In the genomic region with DNA sequence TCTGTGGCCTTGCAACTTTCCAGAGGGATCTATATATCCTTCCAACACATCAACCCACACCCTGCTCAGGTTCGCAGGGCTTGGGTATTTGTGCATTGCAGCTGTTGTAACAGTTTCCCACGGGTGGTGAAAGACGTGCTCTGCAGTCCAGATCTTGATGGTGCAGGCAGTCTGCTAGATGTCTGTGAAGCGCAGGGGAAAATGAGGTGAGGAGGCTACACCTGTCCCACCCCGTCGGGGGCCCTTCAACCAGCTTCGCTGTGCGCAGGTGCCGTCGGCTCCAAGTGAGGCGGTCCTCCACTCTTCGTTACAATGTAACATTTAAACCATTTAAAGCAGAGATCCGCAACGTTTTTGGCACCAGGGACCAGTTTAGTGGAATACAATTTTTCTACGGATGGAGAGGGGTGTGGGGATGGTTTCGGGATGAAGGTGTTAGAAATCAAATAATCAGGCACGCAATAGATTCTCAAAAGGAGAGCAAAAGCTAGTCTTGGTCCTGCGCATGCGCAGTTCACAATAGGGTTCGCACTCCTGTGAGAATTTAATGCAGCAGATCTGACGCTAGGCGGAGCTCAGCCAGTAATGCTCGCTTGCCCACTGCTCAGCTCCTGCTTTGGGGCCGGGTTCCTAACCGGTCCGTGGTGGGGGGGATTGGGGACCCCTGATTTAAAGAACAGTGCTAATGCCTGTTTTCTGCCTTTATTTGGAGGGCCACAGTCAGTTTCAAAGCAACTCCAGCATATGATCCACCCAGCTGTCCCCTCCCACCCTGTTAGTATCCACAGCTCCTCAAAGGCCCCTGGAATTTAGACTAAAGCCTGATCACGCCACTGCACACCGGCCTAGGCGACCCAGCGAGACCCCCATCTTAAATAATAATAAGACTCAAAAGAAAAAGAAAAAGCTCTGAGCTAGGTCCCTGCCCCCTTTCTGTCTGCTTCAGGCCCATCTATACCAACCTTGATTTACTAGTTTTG, we compare ENCODE assay signal across 1 cellular context.
TF ChIP-seq lines count a peak whose summit lies in the region.

No MANE protein-coding gene starts in this region.

TF ChIP-seq in HepG2, 621 proteins besides CTCF, POLR2A, EP300 and RAD21 (continued from another document and continues in another):
- TF ChIP-seq, protein P1, sequence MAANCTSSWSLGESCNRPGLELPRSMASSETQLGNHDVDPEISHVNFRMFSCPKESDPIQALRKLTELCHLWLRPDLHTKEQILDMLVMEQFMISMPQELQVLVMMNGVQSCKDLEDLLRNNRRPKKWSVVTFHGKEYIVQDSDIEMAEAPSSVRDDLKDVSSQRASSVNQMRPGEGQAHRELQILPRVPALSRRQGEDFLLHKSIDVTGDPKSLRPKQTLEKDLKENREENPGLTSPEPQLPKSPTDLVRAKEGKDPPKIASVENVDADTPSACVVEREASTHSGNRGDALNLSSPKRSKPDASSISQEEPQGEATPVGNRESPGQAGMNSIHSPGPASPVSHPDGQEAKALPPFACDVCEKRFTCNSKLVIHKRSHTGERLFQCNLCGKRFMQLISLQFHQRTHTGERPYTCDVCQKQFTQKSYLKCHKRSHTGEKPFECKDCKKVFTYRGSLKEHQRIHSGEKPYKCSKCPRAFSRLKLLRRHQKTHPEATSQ (CRISPR knock-in tag; IDR thresholded peaks at IDR 0.05; ENCODE audit: borderline replicate concordance) = 0 out of 2 replicates have a peak, but pooled peaks have one; percentile 33
- peak; percentile 62; the same call in 1 of the 2 replicates for TF ChIP-seq NFATC3 (CRISPR knock-in tag; IDR thresholded peaks at IDR 0.05)
- TF ChIP-seq, protein P2, sequence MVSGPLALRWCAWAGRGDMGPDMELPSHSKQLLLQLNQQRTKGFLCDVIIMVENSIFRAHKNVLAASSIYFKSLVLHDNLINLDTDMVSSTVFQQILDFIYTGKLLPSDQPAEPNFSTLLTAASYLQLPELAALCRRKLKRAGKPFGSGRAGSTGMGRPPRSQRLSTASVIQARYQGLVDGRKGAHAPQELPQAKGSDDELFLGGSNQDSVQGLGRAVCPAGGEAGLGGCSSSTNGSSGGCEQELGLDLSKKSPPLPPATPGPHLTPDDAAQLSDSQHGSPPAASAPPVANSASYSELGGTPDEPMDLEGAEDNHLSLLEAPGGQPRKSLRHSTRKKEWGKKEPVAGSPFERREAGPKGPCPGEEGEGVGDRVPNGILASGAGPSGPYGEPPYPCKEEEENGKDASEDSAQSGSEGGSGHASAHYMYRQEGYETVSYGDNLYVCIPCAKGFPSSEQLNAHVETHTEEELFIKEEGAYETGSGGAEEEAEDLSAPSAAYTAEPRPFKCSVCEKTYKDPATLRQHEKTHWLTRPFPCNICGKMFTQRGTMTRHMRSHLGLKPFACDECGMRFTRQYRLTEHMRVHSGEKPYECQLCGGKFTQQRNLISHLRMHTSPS (CRISPR knock-in tag; IDR thresholded peaks at IDR 0.05; ENCODE audit: low read depth) = no peak
- TF ChIP-seq SMAD1 (CRISPR knock-in tag; IDR thresholded peaks at IDR 0.05; ENCODE audit: borderline replicate concordance, low read depth) = peak; percentile 72; the same call in 1 of the 2 replicates
- TF ChIP-seq ZNF205 (CRISPR knock-in tag; IDR thresholded peaks at IDR 0.05) = peak; percentile 46; the same call in 1 of the 2 replicates
- TF ChIP-seq POLR2G (IDR thresholded peaks at IDR 0.05; ENCODE audit: low read depth, low read length) = peak; percentile 54; the same call in 1 of the 2 replicates
- TF ChIP-seq, protein P3, sequence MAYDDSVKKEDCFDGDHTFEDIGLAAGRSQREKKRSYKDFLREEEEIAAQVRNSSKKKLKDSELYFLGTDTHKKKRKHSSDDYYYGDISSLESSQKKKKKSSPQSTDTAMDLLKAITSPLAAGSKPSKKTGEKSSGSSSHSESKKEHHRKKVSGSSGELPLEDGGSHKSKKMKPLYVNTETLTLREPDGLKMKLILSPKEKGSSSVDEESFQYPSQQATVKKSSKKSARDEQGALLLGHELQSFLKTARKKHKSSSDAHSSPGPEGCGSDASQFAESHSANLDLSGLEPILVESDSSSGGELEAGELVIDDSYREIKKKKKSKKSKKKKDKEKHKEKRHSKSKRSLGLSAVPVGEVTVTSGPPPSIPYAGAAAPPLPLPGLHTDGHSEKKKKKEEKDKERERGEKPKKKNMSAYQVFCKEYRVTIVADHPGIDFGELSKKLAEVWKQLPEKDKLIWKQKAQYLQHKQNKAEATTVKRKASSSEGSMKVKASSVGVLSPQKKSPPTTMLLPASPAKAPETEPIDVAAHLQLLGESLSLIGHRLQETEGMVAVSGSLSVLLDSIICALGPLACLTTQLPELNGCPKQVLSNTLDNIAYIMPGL (CRISPR knock-in tag; IDR thresholded peaks at IDR 0.05; ENCODE audit: borderline replicate concordance in 1 of 2, low read depth in 1 of 2) = peak; percentile 27 to 44; a peak in 1 of 4 replicates
- TF ChIP-seq ZNF891 (CRISPR knock-in tag; IDR thresholded peaks at IDR 0.05) = 0 out of 2 replicates have a peak, but pooled peaks have one; percentile 31
- TF ChIP-seq PITX1 (CRISPR knock-in tag; IDR thresholded peaks at IDR 0.05) = 0 out of 2 replicates have a peak, but pooled peaks have one; percentile 34
- TF ChIP-seq, protein P4, sequence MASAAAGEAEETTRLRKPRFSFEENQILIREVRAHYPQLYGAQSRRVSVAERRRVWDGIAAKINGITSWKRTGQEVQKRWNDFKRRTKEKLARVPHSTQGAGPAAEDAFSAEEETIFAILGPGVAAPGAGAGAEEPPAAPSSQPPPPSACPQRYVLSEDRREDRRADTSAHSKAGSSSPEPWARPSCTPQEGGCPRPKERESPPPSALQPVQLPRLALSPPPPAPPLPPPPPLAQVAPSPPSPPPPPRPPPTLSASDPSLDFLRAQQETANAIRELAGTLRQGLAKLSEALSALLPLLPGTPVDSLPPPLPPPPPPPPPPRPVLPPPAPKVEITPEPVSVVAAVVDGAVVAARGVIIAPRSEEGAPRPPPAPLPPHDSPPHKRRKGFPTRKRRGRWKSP (CRISPR knock-in tag; IDR thresholded peaks at IDR 0.05) = peak; percentile 77
- TF ChIP-seq, protein P5, sequence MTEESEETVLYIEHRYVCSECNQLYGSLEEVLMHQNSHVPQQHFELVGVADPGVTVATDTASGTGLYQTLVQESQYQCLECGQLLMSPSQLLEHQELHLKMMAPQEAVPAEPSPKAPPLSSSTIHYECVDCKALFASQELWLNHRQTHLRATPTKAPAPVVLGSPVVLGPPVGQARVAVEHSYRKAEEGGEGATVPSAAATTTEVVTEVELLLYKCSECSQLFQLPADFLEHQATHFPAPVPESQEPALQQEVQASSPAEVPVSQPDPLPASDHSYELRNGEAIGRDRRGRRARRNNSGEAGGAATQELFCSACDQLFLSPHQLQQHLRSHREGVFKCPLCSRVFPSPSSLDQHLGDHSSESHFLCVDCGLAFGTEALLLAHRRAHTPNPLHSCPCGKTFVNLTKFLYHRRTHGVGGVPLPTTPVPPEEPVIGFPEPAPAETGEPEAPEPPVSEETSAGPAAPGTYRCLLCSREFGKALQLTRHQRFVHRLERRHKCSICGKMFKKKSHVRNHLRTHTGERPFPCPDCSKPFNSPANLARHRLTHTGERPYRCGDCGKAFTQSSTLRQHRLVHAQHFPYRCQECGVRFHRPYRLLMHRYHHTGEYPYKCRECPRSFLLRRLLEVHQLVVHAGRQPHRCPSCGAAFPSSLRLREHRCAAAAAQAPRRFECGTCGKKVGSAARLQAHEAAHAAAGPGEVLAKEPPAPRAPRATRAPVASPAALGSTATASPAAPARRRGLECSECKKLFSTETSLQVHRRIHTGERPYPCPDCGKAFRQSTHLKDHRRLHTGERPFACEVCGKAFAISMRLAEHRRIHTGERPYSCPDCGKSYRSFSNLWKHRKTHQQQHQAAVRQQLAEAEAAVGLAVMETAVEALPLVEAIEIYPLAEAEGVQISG (CRISPR knock-in tag; IDR thresholded peaks at IDR 0.05) = peak; percentile 36; the same call in 1 of the 2 replicates
- TF ChIP-seq JUNB (CRISPR knock-in tag; IDR thresholded peaks at IDR 0.05; ENCODE audit: borderline replicate concordance) = no peak
- TF ChIP-seq XRCC5 (optimal IDR thresholded peaks at IDR 0.05; ENCODE audit: low read length) = peak; percentile 43
- TF ChIP-seq, protein P6, sequence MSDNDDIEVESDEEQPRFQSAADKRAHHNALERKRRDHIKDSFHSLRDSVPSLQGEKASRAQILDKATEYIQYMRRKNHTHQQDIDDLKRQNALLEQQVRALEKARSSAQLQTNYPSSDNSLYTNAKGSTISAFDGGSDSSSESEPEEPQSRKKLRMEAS (IDR thresholded peaks at IDR 0.05) = peak; percentile 28; the same call in 1 of the 2 replicates
- 0 out of 2 replicates have a peak, but pooled peaks have one; percentile 40 for TF ChIP-seq ZKSCAN5 (CRISPR knock-in tag; IDR thresholded peaks at IDR 0.05)
- TF ChIP-seq YY1 (IDR thresholded peaks at IDR 0.05; ENCODE audit: insufficient read depth, insufficient replicate concordance, low read depth, low read length) = peak; percentile 10
- 0 out of 2 replicates have a peak, but pooled peaks have one; percentile 52 for TF ChIP-seq ZNF230 (CRISPR knock-in tag; IDR thresholded peaks at IDR 0.05)
- 0 out of 2 replicates have a peak, but pooled peaks have one; percentile 17 for TF ChIP-seq ZNF510 (CRISPR knock-in tag; IDR thresholded peaks at IDR 0.05; ENCODE audit: low read depth)
- peak; percentile 87 for TF ChIP-seq ZNF777 (CRISPR knock-in tag; IDR thresholded peaks at IDR 0.05)
- TF ChIP-seq ZNF292 (CRISPR knock-in tag; IDR thresholded peaks at IDR 0.05; ENCODE audit: borderline replicate concordance, low read depth) = peak; percentile 59; the same call in 1 of the 2 replicates
- peak; percentile 41 for TF ChIP-seq TEAD3 (CRISPR knock-in tag; optimal IDR thresholded peaks at IDR 0.05; ENCODE audit: borderline replicate concordance)
- TF ChIP-seq ZBTB38 (CRISPR knock-in tag; IDR thresholded peaks at IDR 0.05) = peak; percentile 82
- peak; percentile 16; the same call in 1 of the 2 replicates for TF ChIP-seq TARDBP (CRISPR knock-in tag; IDR thresholded peaks at IDR 0.05)
- TF ChIP-seq ZNF598 (CRISPR knock-in tag; IDR thresholded peaks at IDR 0.05; ENCODE audit: borderline replicate concordance) = peak; percentile 65; the same call in 1 of the 2 replicates
- no peak for TF ChIP-seq ZNF670 (CRISPR knock-in tag; IDR thresholded peaks at IDR 0.05; ENCODE audit: borderline replicate concordance)
- TF ChIP-seq, protein P7, sequence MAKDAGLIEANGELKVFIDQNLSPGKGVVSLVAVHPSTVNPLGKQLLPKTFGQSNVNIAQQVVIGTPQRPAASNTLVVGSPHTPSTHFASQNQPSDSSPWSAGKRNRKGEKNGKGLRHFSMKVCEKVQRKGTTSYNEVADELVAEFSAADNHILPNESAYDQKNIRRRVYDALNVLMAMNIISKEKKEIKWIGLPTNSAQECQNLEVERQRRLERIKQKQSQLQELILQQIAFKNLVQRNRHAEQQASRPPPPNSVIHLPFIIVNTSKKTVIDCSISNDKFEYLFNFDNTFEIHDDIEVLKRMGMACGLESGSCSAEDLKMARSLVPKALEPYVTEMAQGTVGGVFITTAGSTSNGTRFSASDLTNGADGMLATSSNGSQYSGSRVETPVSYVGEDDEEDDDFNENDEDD (CRISPR knock-in tag; IDR thresholded peaks at IDR 0.05; ENCODE audit: borderline replicate concordance) = peak; percentile 26; the same call in 1 of the 2 replicates
- TF ChIP-seq, protein P8, sequence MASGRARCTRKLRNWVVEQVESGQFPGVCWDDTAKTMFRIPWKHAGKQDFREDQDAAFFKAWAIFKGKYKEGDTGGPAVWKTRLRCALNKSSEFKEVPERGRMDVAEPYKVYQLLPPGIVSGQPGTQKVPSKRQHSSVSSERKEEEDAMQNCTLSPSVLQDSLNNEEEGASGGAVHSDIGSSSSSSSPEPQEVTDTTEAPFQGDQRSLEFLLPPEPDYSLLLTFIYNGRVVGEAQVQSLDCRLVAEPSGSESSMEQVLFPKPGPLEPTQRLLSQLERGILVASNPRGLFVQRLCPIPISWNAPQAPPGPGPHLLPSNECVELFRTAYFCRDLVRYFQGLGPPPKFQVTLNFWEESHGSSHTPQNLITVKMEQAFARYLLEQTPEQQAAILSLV (CRISPR knock-in tag; IDR thresholded peaks at IDR 0.05; ENCODE audit: borderline replicate concordance) = 0 out of 2 replicates have a peak, but pooled peaks have one; percentile 39
- TF ChIP-seq ZFP37 (CRISPR knock-in tag; IDR thresholded peaks at IDR 0.05; ENCODE audit: borderline replicate concordance) = 0 out of 2 replicates have a peak, but pooled peaks have one; percentile 39
- peak; percentile 53; the same call in 1 of the 2 replicates for TF ChIP-seq SALL1 (CRISPR knock-in tag; IDR thresholded peaks at IDR 0.05)
- TF ChIP-seq STAG1 (CRISPR knock-in tag; IDR thresholded peaks at IDR 0.05) = peak; percentile 74
- peak; percentile 58; the same call in 1 of the 2 replicates for TF ChIP-seq ZFX (CRISPR knock-in tag; IDR thresholded peaks at IDR 0.05; ENCODE audit: low read depth)
- TF ChIP-seq MEF2D (CRISPR knock-in tag; IDR thresholded peaks at IDR 0.05) = 0 out of 2 replicates have a peak, but pooled peaks have one; percentile 15
- 0 out of 2 replicates have a peak, but pooled peaks have one; percentile 35 for TF ChIP-seq ZNF607 (CRISPR knock-in tag; IDR thresholded peaks at IDR 0.05; ENCODE audit: borderline replicate concordance)
- 0 out of 2 replicates have a peak, but pooled peaks have one; percentile 36 for TF ChIP-seq TBX2 (CRISPR knock-in tag; IDR thresholded peaks at IDR 0.05; ENCODE audit: borderline replicate concordance)
- TF ChIP-seq NONO (IDR thresholded peaks at IDR 0.05) = no peak
- 0 out of 2 replicates have a peak, but pooled peaks have one; percentile 12 for TF ChIP-seq NONO (CRISPR knock-in tag; conservative IDR thresholded peaks at IDR 0.05)
- peak; percentile 23; the same call in 1 of the 2 replicates for TF ChIP-seq FOXA3 (CRISPR knock-in tag; IDR thresholded peaks at IDR 0.05)
- TF ChIP-seq SMC3 (IDR thresholded peaks at IDR 0.05; ENCODE audit: low read length) = peak; percentile 60
- TF ChIP-seq, protein P9, sequence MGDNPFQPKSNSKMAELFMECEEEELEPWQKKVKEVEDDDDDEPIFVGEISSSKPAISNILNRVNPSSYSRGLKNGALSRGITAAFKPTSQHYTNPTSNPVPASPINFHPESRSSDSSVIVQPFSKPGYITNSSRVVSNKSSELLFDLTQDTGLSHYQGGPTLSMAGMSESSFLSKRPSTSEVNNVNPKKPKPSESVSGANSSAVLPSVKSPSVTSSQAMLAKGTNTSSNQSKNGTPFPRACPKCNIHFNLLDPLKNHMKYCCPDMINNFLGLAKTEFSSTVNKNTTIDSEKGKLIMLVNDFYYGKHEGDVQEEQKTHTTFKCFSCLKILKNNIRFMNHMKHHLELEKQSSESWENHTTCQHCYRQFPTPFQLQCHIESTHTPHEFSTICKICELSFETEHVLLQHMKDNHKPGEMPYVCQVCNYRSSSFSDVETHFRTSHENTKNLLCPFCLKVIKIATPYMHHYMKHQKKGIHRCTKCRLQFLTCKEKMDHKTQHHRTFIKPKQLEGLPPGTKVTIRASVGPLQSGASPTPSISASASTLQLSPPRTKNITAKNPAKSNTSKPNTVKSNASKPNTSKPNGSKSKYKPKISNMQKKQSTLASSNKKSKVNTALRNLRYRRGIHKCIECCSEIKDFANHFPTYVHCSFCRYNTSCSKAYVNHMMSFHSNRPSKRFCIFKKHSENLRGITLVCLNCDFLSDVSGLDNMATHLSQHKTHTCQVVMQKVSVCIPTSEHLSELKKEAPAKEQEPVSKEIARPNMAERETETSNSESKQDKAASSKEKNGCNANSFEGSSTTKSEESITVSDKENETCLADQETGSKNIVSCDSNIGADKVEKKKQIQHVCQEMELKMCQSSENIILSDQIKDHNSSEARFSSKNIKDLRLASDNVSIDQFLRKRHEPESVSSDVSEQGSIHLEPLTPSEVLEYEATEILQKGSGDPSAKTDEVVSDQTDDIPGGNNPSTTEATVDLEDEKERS (CRISPR knock-in tag; IDR thresholded peaks at IDR 0.05) = 0 out of 2 replicates have a peak, but pooled peaks have one; percentile 40
- TF ChIP-seq NR3C1 (CRISPR knock-in tag; IDR thresholded peaks at IDR 0.05) = no peak
